ENCODE assay signal across 8 cellular contexts in the genomic region with DNA sequence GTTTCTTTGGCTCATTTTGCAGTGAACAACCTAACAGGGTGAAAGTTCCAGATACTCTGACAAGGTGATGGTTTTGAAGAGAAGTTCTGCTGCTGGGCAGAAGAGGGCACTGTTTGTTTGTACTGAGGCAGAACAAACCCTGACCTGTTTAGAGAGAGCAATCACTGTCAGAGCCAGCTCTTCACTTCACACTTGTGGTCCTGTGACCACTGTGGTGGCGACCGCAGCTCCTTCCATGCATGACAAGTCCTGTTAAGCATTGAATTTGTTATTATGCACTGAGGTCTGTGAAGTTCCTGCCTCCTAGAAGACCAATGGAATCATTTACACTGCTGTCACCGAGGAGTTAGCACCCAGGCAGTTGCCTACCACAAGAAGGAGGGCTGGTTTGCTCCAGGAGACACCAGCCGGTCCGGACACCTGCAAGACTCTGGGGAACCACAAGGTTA.
DNase-seq lines count a peak whose midpoint lies in the region; ATAC-seq, FAIRE-seq and TF ChIP-seq lines count a peak whose summit lies in the region.

No MANE protein-coding gene starts in this region.

- CTCF ChIA-PET in activated CD8-positive, alpha-beta T cell treated with anti-CD3 and anti-CD28 coated beads for 36 hours (lab: Charles Lee), result interaction anchor here (0.6 to 1.4 kb wide), 9 partner anchors 8 to 1552 kb away, joined by 3 to 6 read pairs (median 3); no protein-coding TSS in a partner anchor

- peak; percentile 99 for ATAC-seq in HG03280 (IDR thresholded peaks at IDR 0.05; ENCODE audit: unreplicated experiment)
- peak; percentile 97 for ATAC-seq in activated CD8-positive, alpha-beta T cell treated with anti-CD3 and anti-CD28 coated beads for 36 hours
- ATAC-seq in effector memory CD8-positive, alpha-beta T cell (replicated peaks), result peak; percentile 98

- H3K4me1 Mint-ChIP-seq in CD14-positive monocyte, result peaks cover 50% of the 10 kb centered on the region
- H3K4me1 Mint-ChIP-seq in activated CD8-positive, alpha-beta T cell treated with anti-CD3 and anti-CD28 coated beads for 36 hours (ENCODE audit: low read depth), result peaks cover 3% of the 10 kb centered on the region
- H3K4me1 Mint-ChIP-seq in effector memory CD8-positive, alpha-beta T cell (ENCODE audit: low read depth in 2 of 2), result peaks cover 7 to 10% of the 10 kb centered on the region in 2 donors
- peaks cover 10% of the 10 kb centered on the region for H3K4me1 Mint-ChIP-seq in mesothelial cell of epicardium

- POLR2A ChIA-PET in activated CD8-positive, alpha-beta T cell treated with anti-CD3 and anti-CD28 coated beads for 36 hours (lab: Charles Lee), result no interaction called here

- intact Hi-C loops in CD14-positive monocyte (cut with micrococcal nuclease), result loop anchor here (2.0 to 10.0 kb wide), 2 partner anchors 46 to 408 kb away; no protein-coding TSS in a partner anchor
- intact Hi-C loops in activated CD8-positive, alpha-beta T cell treated with anti-CD3 and anti-CD28 coated beads for 36 hours (cut with micrococcal nuclease), result no loop called here

- H3K4me3 Mint-ChIP-seq in CD14-positive monocyte (peak overlapping the region in 1 of 2 donors; percentile 68), mesothelial cell of epicardium (no peak overlapping the region)
- no peak overlapping the region for H3K4me3 Mint-ChIP-seq in activated CD8-positive, alpha-beta T cell treated with anti-CD3 and anti-CD28 coated beads for 36 hours
- H3K4me3 Mint-ChIP-seq in effector memory CD8-positive, alpha-beta T cell, result peak overlapping the region in 1 of 2 donors; percentile 38

- no peaks in the 10 kb centered on the region for H3K27me3 Mint-ChIP-seq in CD14-positive monocyte (ENCODE audit: low read depth in 3 of 3)
- peaks cover 4% of the 10 kb centered on the region for H3K27me3 Mint-ChIP-seq in activated CD8-positive, alpha-beta T cell treated with anti-CD3 and anti-CD28 coated beads for 36 hours
- H3K27me3 Mint-ChIP-seq in effector memory CD8-positive, alpha-beta T cell, result peaks cover 0 to 5% of the 10 kb centered on the region in 2 donors
- peaks cover 3% of the 10 kb centered on the region for H3K27me3 Mint-ChIP-seq in mesothelial cell of epicardium (ENCODE audit: low read depth)

- peak; percentile 76 for DNase-seq in CD14-positive monocyte (ENCODE audit: low spot score)
- peak; percentile 62 for DNase-seq in GM19239 (ENCODE audit: insufficient read length, low spot score)
- DNase-seq in NCI-H526 treated with DMSO at 0.1 percent for 48 hours (lab: John Stamatoyannopoulos, UW), result peak; percentile 26
- DNase-seq in activated CD8-positive, alpha-beta T cell treated with anti-CD3 and anti-CD28 coated beads for 36 hours, result peak; percentile 90
- DNase-seq in effector memory CD8-positive, alpha-beta T cell, result peak; percentile 60 to 71 (median 71)
- DNase-seq in mesothelial cell of epicardium (ENCODE audit: low spot score in 2 of 2, unreplicated experiment in 2 of 2), result peak in 1 of 2 experiments; percentile 48
- peak; percentile 48 for DNase-seq in stimulated activated CD8-positive, alpha-beta memory T cell treated with anti-CD3 and anti-CD28 coated beads, Interleukin-4, amount 100 ng/mL, for 24 hours (ENCODE audit: low read depth)

- peaks cover 0 to 3% (median 0%) of the 10 kb centered on the region in 7 donors for H3K9me3 Mint-ChIP-seq in CD14-positive monocyte
- H3K9me3 Mint-ChIP-seq in activated CD8-positive, alpha-beta T cell treated with anti-CD3 and anti-CD28 coated beads for 36 hours, result no peaks in the 10 kb centered on the region
- no peaks in the 10 kb centered on the region for H3K9me3 Mint-ChIP-seq in effector memory CD8-positive, alpha-beta T cell
- no peaks in the 10 kb centered on the region for H3K9me3 Mint-ChIP-seq in mesothelial cell of epicardium

- TF ChIP-seq CTCF in CD14-positive monocyte (IDR thresholded peaks at IDR 0.05) (peak; percentile 88), mesothelial cell of epicardium (IDR thresholded peaks at IDR 0.05; ENCODE audit: unreplicated experiment) (peak; percentile 68)
- TF ChIP-seq CTCF in activated CD8-positive, alpha-beta T cell treated with anti-CD3 and anti-CD28 coated beads for 36 hours (IDR thresholded peaks at IDR 0.05), result peak; percentile 77

- peaks cover 5 to 8% of the 10 kb centered on the region in 2 donors for H3K36me3 Mint-ChIP-seq in CD14-positive monocyte
- no peaks in the 10 kb centered on the region for H3K36me3 Mint-ChIP-seq in activated CD8-positive, alpha-beta T cell treated with anti-CD3 and anti-CD28 coated beads for 36 hours (ENCODE audit: low read depth)
- peaks cover 4% of the 10 kb centered on the region for H3K36me3 Mint-ChIP-seq in effector memory CD8-positive, alpha-beta T cell (ENCODE audit: insufficient read depth)
- no peaks in the 10 kb centered on the region for H3K36me3 Mint-ChIP-seq in mesothelial cell of epicardium

- peak; percentile 97 for FAIRE-seq in GM19239 (lab: Jason Lieb, UNC)

- H3K27ac Mint-ChIP-seq in CD14-positive monocyte (peak overlapping the region in 6 of 7 donors; percentile 51 to 91 (median 76)), mesothelial cell of epicardium (no peak overlapping the region)
- no peak overlapping the region for H3K27ac Mint-ChIP-seq in activated CD8-positive, alpha-beta T cell treated with anti-CD3 and anti-CD28 coated beads for 36 hours
- H3K27ac Mint-ChIP-seq in effector memory CD8-positive, alpha-beta T cell, result peak overlapping the region in 1 of 2 donors; percentile 49

Comparison
In these comparisons a context has a peak if more than half of its experiments do, and no peak if none do; other contexts are left out.
1. H3K27ac Mint-ChIP-seq: peak in CD14-positive monocyte (6 of 7); none in activated CD8-positive, alpha-beta T cell treated with anti-CD3 and anti-CD28 coated beads for 36 hours (single experiment) and mesothelial cell of epicardium (single experiment).
2. Peak in every context shown above with its lines, with median percentiles within 50 percentile points of each other: CTCF ChIP-seq and ATAC-seq.